ENCODE assay signal across 24 cellular contexts in genomic region chr11:111312076-111312475, GRCh38.
"Had no signal": no experiment of that assay in that cellular context is flagged by ENCODE, and none has a peak within 500 bp of the region (broad histone marks: within the 10 kb centered on the region; RNA-seq: fewer than 3 reads in every experiment).

No MANE protein-coding gene starts in this region.

- H3K4me1 ChIP-seq: SJSA1 had no signal

- H3K27me3 Mint-ChIP-seq: activated naive CD8-positive, alpha-beta T cell treated with anti-CD3 and anti-CD28 coated beads for 36 hours had no signal

- H3K9me3 ChIP-seq: Peyer's patch, SJSA1 had no signal

- H3K4me1 Mint-ChIP-seq: activated B cell treated with CpG ODN at 0.5 μM for 24 hours; activated CD4-positive, alpha-beta memory T cell treated with anti-CD3 and anti-CD28 coated beads, Interleukin-2, amount 10 ng/mL, durations not matched to agents 7 days and 5 days; activated naive CD4-positive, alpha-beta T cell treated with anti-CD3 and anti-CD28 coated beads, Interleukin-2, amount 10 ng/mL, durations not matched to agents 7 days and 5 days; activated naive CD8-positive, alpha-beta T cell treated with anti-CD3 and anti-CD28 coated beads for 36 hours had no signal

- H3K36me3 ChIP-seq: brain microvascular endothelial cell, Peyer's patch, SJSA1 had no signal

- ATAC-seq: activated T-cell treated with anti-CD3 and anti-CD28 coated beads, Interleukin-2, amount 50 U/mL, for 72 hours had no signal

- H3K9me3 Mint-ChIP-seq: activated CD4-positive, alpha-beta memory T cell treated with anti-CD3 and anti-CD28 coated beads, Interleukin-2, amount 10 ng/mL, durations not matched to agents 7 days and 5 days; activated naive CD4-positive, alpha-beta T cell treated with anti-CD3 and anti-CD28 coated beads, Interleukin-2, amount 10 ng/mL, durations not matched to agents 7 days and 5 days; activated naive CD8-positive, alpha-beta T cell treated with anti-CD3 and anti-CD28 coated beads for 36 hours; activated T-cell treated with anti-CD3 and anti-CD28 coated beads, Interleukin-2, amount 50 U/mL, for 72 hours; T-helper 1 cell treated with Interleukin-12 subunit alpha and Interleukin-12 subunit beta and Interleukin-4 antibody, amounts not matched to agents 30 μg/mL and 1 μg/mL, for 36 hours had no signal

- H3K36me3 Mint-ChIP-seq: activated naive CD4-positive, alpha-beta T cell treated with anti-CD3 and anti-CD28 coated beads, Interleukin-2, amount 10 ng/mL, durations not matched to agents 7 days and 5 days; activated naive CD8-positive, alpha-beta T cell treated with anti-CD3 and anti-CD28 coated beads for 36 hours had no signal

- FAIRE-seq: colon had no signal

- H3K27ac Mint-ChIP-seq: activated B cell treated with CpG ODN at 0.5 μM for 24 hours; activated CD4-positive, alpha-beta memory T cell treated with anti-CD3 and anti-CD28 coated beads, Interleukin-2, amount 10 ng/mL, durations not matched to agents 7 days and 5 days; activated naive CD4-positive, alpha-beta T cell treated with anti-CD3 and anti-CD28 coated beads, Interleukin-2, amount 10 ng/mL, durations not matched to agents 7 days and 5 days; activated naive CD8-positive, alpha-beta T cell treated with anti-CD3 and anti-CD28 coated beads for 36 hours; activated T-cell treated with anti-CD3 and anti-CD28 coated beads, Interleukin-2, amount 50 U/mL, for 72 hours; activated T-helper 2 cell treated with anti-CD3 and anti-CD28 coated beads, Interferon-gamma antibody, Interleukin-2, Interleukin-4, amounts not matched to agents 10 μg/mL and 5 μg/mL and 100 μg/mL, durations not matched to agents 14 hours and 24 hours and 36 hours; T-helper 1 cell treated with Interleukin-12 subunit alpha and Interleukin-12 subunit beta and Interleukin-4 antibody, amounts not matched to agents 30 μg/mL and 1 μg/mL, for 36 hours had no signal

- H3K27me3 ChIP-seq: brain microvascular endothelial cell, Peyer's patch had no signal

- H3K27ac ChIP-seq: brain microvascular endothelial cell, KMS-11, Peyer's patch, RWPE1, SJSA1 had no signal

- H3K4me3 ChIP-seq: Peyer's patch, SJSA1 had no signal

- H3K4me3 Mint-ChIP-seq: activated B cell treated with CpG ODN at 0.5 μM for 24 hours; activated CD4-positive, alpha-beta memory T cell treated with anti-CD3 and anti-CD28 coated beads, Interleukin-2, amount 10 ng/mL, durations not matched to agents 7 days and 5 days; activated naive CD4-positive, alpha-beta T cell treated with anti-CD3 and anti-CD28 coated beads, Interleukin-2, amount 10 ng/mL, durations not matched to agents 7 days and 5 days; activated naive CD8-positive, alpha-beta T cell treated with anti-CD3 and anti-CD28 coated beads for 36 hours; activated T-cell treated with anti-CD3 and anti-CD28 coated beads, Interleukin-2, amount 50 U/mL, for 72 hours; T-helper 1 cell treated with Interleukin-12 subunit alpha and Interleukin-12 subunit beta and Interleukin-4 antibody, amounts not matched to agents 30 μg/mL and 1 μg/mL, for 36 hours had no signal

- DNase-seq: activated B cell treated with CpG ODN at 0.5 μM for 24 hours; activated CD4-positive, alpha-beta memory T cell treated with anti-CD3 and anti-CD28 coated beads, Interleukin-2, amount 10 ng/mL, durations not matched to agents 7 days and 5 days; activated CD4-positive, alpha-beta T cell treated with anti-CD3 and anti-CD28 coated beads, Interleukin-2, amount 50 U/mL, for 1 hour; activated gamma-delta T cell treated with Interleukin-2 at 50 U/mL for 16 hours; activated naive CD4-positive, alpha-beta T cell treated with anti-CD3 and anti-CD28 coated beads, Interleukin-2, amount 10 ng/mL, durations not matched to agents 7 days and 5 days; activated naive CD8-positive, alpha-beta T cell treated with anti-CD3 and anti-CD28 coated beads for 36 hours; activated T-cell treated with anti-CD3 and anti-CD28 coated beads for 4 hours; activated T-cell treated with anti-CD3 and anti-CD28 coated beads, Interleukin-2, amount 50 U/mL, for 72 hours; brain microvascular endothelial cell; cerebellar nuclear complex; NCI-H1092; NCI-H1436; NCI-H1694 treated with DMSO at 0.1 percent for 48 hours; NCI-H2029 treated with DMSO at 0.1 percent for 48 hours; NCI-H446; NCI-H526; Peyer's patch; Right ventricle myocardium superior had no signal
